In the genomic region with DNA sequence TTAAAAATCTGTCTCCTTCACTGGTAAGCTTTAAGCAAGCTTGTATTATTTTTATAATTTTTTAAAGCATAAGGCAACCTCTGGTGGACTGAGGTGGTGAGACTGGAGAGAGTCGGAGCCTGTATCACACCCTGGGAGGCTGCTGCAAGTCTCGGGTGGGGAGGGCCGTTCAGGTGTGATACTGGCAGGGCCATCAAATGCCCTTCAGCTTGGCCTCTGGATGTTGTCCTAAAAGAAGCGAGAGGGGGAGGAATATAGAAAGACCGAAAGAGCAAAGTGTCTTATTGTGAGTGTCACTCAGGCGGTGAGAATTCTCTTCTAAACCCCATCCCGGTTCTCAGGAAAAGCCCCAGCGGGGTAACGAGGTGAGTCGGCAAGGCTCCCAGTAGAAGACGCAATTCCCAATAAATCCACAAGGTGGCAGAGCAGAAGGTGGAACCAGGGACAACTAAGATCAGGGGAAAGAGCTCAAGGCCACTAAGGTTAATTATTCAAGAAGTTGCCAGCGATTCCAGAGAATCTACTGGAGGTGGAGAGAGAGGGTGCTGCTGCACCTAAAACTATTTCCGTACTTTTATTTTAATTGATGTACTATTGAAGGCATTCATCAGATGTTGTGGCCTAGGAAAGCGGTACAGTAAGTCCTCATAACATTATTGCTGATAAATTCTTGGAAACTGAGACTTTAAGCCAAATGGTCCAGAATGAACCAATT, we compare ENCODE assay signal across 1 cellular context.
A peak's percentile ranks its signal among the peaks of the same experiment; 100 is the strongest.
TF ChIP-seq lines count a peak whose summit lies in the region.

No MANE protein-coding gene starts in this region.

TF ChIP-seq in HepG2, 621 proteins besides CTCF, POLR2A, EP300 and RAD21 (continued from another document and continues in another):
- TF ChIP-seq, protein P1, sequence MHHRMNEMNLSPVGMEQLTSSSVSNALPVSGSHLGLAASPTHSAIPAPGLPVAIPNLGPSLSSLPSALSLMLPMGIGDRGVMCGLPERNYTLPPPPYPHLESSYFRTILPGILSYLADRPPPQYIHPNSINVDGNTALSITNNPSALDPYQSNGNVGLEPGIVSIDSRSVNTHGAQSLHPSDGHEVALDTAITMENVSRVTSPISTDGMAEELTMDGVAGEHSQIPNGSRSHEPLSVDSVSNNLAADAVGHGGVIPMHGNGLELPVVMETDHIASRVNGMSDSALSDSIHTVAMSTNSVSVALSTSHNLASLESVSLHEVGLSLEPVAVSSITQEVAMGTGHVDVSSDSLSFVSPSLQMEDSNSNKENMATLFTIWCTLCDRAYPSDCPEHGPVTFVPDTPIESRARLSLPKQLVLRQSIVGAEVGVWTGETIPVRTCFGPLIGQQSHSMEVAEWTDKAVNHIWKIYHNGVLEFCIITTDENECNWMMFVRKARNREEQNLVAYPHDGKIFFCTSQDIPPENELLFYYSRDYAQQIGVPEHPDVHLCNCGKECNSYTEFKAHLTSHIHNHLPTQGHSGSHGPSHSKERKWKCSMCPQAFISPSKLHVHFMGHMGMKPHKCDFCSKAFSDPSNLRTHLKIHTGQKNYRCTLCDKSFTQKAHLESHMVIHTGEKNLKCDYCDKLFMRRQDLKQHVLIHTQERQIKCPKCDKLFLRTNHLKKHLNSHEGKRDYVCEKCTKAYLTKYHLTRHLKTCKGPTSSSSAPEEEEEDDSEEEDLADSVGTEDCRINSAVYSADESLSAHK (CRISPR knock-in tag; IDR thresholded peaks at IDR 0.05; ENCODE audit: borderline replicate concordance) = no peak
- TF ChIP-seq ZBTB42 (CRISPR knock-in tag; IDR thresholded peaks at IDR 0.05) (no peak), ZNF224 (CRISPR knock-in tag; IDR thresholded peaks at IDR 0.05) (no peak), NAIF1 (CRISPR knock-in tag; IDR thresholded peaks at IDR 0.05; ENCODE audit: borderline replicate concordance) (no peak), ZNF737 (CRISPR knock-in tag; IDR thresholded peaks at IDR 0.05; ENCODE audit: borderline replicate concordance) (no peak), RFX3 (CRISPR knock-in tag; IDR thresholded peaks at IDR 0.05) (no peak), HDAC6 (IDR thresholded peaks at IDR 0.05; ENCODE audit: low read depth, low read length) (no peak), ETV5 (CRISPR knock-in tag; IDR thresholded peaks at IDR 0.05; ENCODE audit: borderline replicate concordance) (peak; percentile 50; the same call in 1 of the 2 replicates), DNMT1 (CRISPR knock-in tag; IDR thresholded peaks at IDR 0.05) (no peak), TEAD3 (CRISPR knock-in tag; optimal IDR thresholded peaks at IDR 0.05; ENCODE audit: borderline replicate concordance) (peak; percentile 82), ZNF367 (CRISPR knock-in tag; IDR thresholded peaks at IDR 0.05; ENCODE audit: borderline replicate concordance) (no peak), ZNF430 (CRISPR knock-in tag; IDR thresholded peaks at IDR 0.05) (no peak), ZNF644 (CRISPR knock-in tag; IDR thresholded peaks at IDR 0.05; ENCODE audit: low read depth) (no peak), ZNF446 (CRISPR knock-in tag; IDR thresholded peaks at IDR 0.05) (no peak), ZNF746 (CRISPR knock-in tag; IDR thresholded peaks at IDR 0.05) (no peak), CREM (IDR thresholded peaks at IDR 0.05) (no peak), CREM (CRISPR knock-in tag; IDR thresholded peaks at IDR 0.05) (no peak), CC2D1A (CRISPR knock-in tag; IDR thresholded peaks at IDR 0.05) (no peak), ZNF570 (CRISPR knock-in tag; IDR thresholded peaks at IDR 0.05; ENCODE audit: borderline replicate concordance) (no peak), PHF5A (CRISPR knock-in tag; IDR thresholded peaks at IDR 0.05; ENCODE audit: low read depth, unreplicated experiment) (no peak), ESRRA (CRISPR knock-in tag; IDR thresholded peaks at IDR 0.05; ENCODE audit: low read depth) (no peak), ZNF766 (CRISPR knock-in tag; IDR thresholded peaks at IDR 0.05; ENCODE audit: borderline replicate concordance) (no peak), KLF11 (CRISPR knock-in tag; IDR thresholded peaks at IDR 0.05) (no peak), THAP11 (CRISPR knock-in tag; IDR thresholded peaks at IDR 0.05) (0 out of 2 replicates have a peak, but pooled peaks have one; percentile 29), NR2F2 (IDR thresholded peaks at IDR 0.05; ENCODE audit: borderline replicate concordance, low read depth) (no peak; the same call in 1 of the 2 replicates)
- TF ChIP-seq, protein P2, sequence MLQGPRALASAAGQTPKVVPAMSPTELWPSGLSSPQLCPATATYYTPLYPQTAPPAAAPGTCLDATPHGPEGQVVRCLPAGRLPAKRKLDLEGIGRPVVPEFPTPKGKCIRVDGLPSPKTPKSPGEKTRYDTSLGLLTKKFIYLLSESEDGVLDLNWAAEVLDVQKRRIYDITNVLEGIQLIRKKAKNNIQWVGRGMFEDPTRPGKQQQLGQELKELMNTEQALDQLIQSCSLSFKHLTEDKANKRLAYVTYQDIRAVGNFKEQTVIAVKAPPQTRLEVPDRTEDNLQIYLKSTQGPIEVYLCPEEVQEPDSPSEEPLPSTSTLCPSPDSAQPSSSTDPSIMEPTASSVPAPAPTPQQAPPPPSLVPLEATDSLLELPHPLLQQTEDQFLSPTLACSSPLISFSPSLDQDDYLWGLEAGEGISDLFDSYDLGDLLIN (CRISPR knock-in tag; IDR thresholded peaks at IDR 0.05; ENCODE audit: borderline replicate concordance) = no peak
- TF ChIP-seq, protein P3, sequence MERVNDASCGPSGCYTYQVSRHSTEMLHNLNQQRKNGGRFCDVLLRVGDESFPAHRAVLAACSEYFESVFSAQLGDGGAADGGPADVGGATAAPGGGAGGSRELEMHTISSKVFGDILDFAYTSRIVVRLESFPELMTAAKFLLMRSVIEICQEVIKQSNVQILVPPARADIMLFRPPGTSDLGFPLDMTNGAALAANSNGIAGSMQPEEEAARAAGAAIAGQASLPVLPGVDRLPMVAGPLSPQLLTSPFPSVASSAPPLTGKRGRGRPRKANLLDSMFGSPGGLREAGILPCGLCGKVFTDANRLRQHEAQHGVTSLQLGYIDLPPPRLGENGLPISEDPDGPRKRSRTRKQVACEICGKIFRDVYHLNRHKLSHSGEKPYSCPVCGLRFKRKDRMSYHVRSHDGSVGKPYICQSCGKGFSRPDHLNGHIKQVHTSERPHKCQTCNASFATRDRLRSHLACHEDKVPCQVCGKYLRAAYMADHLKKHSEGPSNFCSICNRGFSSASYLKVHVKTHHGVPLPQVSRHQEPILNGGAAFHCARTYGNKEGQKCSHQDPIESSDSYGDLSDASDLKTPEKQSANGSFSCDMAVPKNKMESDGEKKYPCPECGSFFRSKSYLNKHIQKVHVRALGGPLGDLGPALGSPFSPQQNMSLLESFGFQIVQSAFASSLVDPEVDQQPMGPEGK (CRISPR knock-in tag; IDR thresholded peaks at IDR 0.05) = no peak; the same call in 1 of the 2 replicates
- TF ChIP-seq, protein P4, sequence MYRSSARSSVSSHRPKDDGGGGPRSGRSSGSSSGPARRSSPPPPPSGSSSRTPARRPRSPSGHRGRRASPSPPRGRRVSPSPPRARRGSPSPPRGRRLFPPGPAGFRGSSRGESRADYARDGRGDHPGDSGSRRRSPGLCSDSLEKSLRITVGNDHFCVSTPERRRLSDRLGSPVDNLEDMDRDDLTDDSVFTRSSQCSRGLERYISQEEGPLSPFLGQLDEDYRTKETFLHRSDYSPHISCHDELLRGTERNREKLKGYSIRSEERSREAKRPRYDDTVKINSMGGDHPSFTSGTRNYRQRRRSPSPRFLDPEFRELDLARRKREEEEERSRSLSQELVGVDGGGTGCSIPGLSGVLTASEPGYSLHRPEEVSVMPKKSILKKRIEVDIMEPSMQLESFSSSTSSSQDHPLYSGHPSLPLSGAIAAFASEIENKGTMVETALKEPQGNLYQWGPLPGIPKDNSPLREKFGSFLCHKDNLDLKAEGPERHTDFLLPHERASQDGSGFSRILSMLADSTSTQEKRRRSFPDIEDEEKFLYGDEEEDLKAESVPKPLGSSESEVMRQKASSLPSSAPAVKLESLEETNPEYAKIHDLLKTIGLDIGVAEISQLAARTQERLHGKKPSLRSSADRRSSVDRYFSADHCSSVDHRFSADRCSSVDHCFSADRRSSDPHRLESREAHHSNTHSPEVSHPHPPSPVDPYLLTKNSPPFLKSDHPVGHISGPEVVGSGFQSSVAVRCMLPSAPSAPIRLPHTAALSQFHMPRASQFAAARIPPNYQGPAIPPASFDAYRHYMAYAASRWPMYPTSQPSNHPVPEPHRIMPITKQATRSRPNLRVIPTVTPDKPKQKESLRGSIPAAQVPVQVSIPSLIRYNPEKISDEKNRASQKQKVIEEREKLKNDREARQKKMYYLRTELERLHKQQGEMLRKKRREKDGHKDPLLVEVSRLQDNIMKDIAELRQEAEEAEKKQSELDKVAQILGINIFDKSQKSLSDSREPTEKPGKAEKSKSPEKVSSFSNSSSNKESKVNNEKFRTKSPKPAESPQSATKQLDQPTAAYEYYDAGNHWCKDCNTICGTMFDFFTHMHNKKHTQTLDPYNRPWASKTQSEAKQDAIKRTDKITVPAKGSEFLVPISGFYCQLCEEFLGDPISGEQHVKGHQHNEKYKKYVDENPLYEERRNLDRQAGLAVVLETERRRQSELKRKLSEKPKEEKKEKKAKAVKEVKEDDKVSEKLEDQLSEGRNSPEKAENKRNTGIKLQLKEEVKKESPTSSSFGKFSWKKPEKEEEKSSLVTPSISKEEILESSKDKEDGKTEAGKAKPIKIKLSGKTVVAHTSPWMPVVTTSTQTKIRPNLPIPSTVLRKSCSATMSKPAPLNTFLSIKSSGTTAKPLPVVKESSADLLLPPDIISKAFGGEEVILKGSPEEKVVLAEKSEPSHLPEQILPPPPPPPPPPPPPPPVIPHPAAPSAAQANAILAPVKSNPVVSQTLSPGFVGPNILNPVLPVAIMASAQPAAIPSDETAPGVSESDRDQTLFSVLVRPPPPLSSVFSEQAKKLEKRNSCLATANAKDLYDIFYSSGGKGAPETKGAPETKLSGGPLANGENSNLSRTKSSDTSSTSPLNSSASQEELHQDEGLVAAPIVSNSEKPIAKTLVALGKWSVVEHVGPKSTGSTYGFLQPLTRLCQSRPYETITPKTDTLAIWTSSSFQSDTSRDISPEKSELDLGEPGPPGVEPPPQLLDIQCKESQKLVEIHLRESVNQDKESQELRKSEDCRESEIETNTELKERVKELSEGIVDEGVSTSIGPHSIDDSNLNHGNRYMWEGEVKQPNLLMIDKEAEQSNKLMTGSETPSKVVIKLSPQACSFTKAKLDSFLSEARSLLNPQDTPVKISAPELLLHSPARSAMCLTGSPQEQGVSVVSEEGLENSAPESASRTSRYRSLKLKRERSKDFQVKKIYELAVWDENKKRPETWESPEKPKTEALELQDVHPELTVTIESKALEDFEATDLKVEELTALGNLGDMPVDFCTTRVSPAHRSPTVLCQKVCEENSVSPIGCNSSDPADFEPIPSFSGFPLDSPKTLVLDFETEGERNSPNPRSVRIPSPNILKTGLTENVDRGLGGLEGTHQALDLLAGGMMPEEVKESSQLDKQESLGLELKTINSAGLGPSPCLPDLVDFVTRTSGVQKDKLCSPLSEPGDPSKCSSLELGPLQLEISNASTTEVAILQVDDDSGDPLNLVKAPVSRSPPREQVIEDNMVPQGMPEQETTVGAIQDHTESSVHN (CRISPR knock-in tag; IDR thresholded peaks at IDR 0.05) = no peak
- TF ChIP-seq, protein P5, sequence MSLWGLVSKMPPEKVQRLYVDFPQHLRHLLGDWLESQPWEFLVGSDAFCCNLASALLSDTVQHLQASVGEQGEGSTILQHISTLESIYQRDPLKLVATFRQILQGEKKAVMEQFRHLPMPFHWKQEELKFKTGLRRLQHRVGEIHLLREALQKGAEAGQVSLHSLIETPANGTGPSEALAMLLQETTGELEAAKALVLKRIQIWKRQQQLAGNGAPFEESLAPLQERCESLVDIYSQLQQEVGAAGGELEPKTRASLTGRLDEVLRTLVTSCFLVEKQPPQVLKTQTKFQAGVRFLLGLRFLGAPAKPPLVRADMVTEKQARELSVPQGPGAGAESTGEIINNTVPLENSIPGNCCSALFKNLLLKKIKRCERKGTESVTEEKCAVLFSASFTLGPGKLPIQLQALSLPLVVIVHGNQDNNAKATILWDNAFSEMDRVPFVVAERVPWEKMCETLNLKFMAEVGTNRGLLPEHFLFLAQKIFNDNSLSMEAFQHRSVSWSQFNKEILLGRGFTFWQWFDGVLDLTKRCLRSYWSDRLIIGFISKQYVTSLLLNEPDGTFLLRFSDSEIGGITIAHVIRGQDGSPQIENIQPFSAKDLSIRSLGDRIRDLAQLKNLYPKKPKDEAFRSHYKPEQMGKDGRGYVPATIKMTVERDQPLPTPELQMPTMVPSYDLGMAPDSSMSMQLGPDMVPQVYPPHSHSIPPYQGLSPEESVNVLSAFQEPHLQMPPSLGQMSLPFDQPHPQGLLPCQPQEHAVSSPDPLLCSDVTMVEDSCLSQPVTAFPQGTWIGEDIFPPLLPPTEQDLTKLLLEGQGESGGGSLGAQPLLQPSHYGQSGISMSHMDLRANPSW (CRISPR knock-in tag; IDR thresholded peaks at IDR 0.05; ENCODE audit: borderline replicate concordance) = no peak
- TF ChIP-seq, protein P6, sequence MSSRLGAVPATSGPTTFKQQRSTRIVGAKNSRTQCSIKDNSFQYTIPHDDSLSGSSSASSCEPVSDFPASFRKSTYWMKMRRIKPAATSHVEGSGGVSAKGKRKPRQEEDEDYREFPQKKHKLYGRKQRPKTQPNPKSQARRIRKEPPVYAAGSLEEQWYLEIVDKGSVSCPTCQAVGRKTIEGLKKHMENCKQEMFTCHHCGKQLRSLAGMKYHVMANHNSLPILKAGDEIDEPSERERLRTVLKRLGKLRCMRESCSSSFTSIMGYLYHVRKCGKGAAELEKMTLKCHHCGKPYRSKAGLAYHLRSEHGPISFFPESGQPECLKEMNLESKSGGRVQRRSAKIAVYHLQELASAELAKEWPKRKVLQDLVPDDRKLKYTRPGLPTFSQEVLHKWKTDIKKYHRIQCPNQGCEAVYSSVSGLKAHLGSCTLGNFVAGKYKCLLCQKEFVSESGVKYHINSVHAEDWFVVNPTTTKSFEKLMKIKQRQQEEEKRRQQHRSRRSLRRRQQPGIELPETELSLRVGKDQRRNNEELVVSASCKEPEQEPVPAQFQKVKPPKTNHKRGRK (CRISPR knock-in tag; IDR thresholded peaks at IDR 0.05) = no peak
- TF ChIP-seq, protein P7, sequence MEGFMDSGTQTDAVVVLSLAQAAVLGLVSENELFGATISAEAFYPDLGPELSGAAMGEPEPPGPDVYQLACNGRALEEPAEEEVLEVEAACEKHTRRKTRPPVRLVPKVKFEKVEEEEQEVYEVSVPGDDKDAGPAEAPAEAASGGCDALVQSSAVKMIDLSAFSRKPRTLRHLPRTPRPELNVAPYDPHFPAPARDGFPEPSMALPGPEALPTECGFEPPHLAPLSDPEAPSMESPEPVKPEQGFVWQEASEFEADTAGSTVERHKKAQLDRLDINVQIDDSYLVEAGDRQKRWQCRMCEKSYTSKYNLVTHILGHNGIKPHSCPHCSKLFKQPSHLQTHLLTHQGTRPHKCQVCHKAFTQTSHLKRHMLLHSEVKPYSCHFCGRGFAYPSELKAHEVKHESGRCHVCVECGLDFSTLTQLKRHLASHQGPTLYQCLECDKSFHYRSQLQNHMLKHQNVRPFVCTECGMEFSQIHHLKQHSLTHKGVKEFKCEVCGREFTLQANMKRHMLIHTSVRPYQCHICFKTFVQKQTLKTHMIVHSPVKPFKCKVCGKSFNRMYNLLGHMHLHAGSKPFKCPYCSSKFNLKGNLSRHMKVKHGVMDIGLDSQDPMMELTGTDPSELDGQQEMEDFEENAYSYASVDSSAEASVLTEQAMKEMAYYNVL (CRISPR knock-in tag; IDR thresholded peaks at IDR 0.05; ENCODE audit: borderline replicate concordance) = no peak
- TF ChIP-seq, protein P8, sequence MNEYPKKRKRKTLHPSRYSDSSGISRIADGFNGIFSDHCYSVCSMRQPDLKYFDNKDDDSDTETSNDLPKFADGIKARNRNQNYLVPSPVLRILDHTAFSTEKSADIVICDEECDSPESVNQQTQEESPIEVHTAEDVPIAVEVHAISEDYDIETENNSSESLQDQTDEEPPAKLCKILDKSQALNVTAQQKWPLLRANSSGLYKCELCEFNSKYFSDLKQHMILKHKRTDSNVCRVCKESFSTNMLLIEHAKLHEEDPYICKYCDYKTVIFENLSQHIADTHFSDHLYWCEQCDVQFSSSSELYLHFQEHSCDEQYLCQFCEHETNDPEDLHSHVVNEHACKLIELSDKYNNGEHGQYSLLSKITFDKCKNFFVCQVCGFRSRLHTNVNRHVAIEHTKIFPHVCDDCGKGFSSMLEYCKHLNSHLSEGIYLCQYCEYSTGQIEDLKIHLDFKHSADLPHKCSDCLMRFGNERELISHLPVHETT (CRISPR knock-in tag; conservative IDR thresholded peaks at IDR 0.05) = no peak
